Comparison of ENCODE assay signal across 8 cellular contexts in the genomic region with DNA sequence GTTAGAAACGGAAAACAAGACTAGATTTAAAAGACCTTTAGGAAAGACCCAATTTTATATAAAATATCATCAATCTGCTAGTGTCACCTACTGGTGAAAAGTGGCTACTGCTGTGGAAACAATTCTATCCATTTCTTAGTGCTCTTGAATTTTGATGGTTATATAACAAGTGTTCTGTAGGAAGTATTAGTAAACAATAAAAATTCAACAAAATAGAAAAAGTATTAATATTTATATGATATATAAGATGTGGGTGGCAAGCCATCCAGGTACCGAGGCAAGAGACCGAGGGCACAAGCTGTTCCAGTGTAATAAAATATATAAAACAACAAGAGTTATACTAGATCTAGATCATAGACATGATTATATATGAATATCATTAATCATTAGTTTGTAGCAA. TPM values are rescaled to one million over a fixed set of nuclear protein-coding genes. Genes with fewer than 3 reads are reported as not detected.
A peak's percentile ranks its signal among the peaks of the same experiment; 100 is the strongest.
DNase-seq lines count a peak whose midpoint lies in the region; ATAC-seq and TF ChIP-seq lines count a peak whose summit lies in the region.

No MANE protein-coding gene starts in this region.

- H3K4me1 Mint-ChIP-seq in activated CD4-positive, alpha-beta memory T cell treated with anti-CD3 and anti-CD28 coated beads for 36 hours (ENCODE audit: low read depth) = peaks cover 10% of the 10 kb centered on the region

- H3K27me3 Mint-ChIP-seq in activated CD4-positive, alpha-beta memory T cell treated with anti-CD3 and anti-CD28 coated beads for 36 hours = peaks cover 4% of the 10 kb centered on the region

- H3K4me3 ChIP-seq in H7 (ENCODE audit: insufficient read depth, low read depth, low read length) (no peak overlapping the region), astrocyte of the spinal cord (ENCODE audit: low read depth, low read length) (no peak overlapping the region)

- no peak for ATAC-seq in stimulated activated naive CD8-positive, alpha-beta T cell treated with anti-CD3 and anti-CD28 coated beads, Interleukin-15, Interleukin-2, amounts not matched to agents 100 U/mL and 50 U/mL, for 24 hours
- ATAC-seq in HG02852 (IDR thresholded peaks at IDR 0.05; ENCODE audit: unreplicated experiment) = no peak

- no peaks in the 10 kb centered on the region for H3K27me3 ChIP-seq in H7 (ENCODE audit: control insufficient read depth, insufficient read depth, low read length)

- no peaks in the 10 kb centered on the region for H3K36me3 ChIP-seq in H7 (replicated peaks; ENCODE audit: control insufficient read depth, insufficient read depth, low read length)

- intact Hi-C loops in activated CD4-positive, alpha-beta memory T cell treated with anti-CD3 and anti-CD28 coated beads for 36 hours (cut with micrococcal nuclease) = loop anchor here (1.0 to 5.0 kb wide), 3 partner anchors 96 to 383 kb away; a partner anchor contains a TSS

- H3K9me3 Mint-ChIP-seq in activated CD4-positive, alpha-beta memory T cell treated with anti-CD3 and anti-CD28 coated beads for 36 hours = peaks cover 2% of the 10 kb centered on the region

- no peak overlapping the region for H3K27ac Mint-ChIP-seq in activated CD4-positive, alpha-beta memory T cell treated with anti-CD3 and anti-CD28 coated beads for 36 hours

- H3K36me3 Mint-ChIP-seq in activated CD4-positive, alpha-beta memory T cell treated with anti-CD3 and anti-CD28 coated beads for 36 hours = no peaks in the 10 kb centered on the region

- POLR2A ChIA-PET in activated CD4-positive, alpha-beta memory T cell treated with anti-CD3 and anti-CD28 coated beads for 36 hours (lab: Charles Lee) = interaction anchor here (0.5 kb wide), 1 partner anchor 159 kb away, joined by 3 read pairs; no protein-coding TSS in a partner anchor

- TF ChIP-seq CTCF in astrocyte of the spinal cord (IDR thresholded peaks at IDR 0.05; ENCODE audit: low read depth, low read length) = peak; percentile 87

- in situ Hi-C loops in astrocyte of the spinal cord (cut with HindIII; ENCODE audit: low sequenced_read_pairs) = no loop called here

- peak; percentile 28 for DNase-seq in DMS 273 treated with DMSO at 0.1 percent for 48 hours (lab: John Stamatoyannopoulos, UW)
- peak; percentile 39 for DNase-seq in H7
- peak; percentile 43 to 57 for DNase-seq in NCI-H526 (lab: John Stamatoyannopoulos, UW)
- DNase-seq in astrocyte of the spinal cord (ENCODE audit: low read depth, low spot score) = peak; percentile 78
- DNase-seq in iPS-NIHi11 (ENCODE audit: low spot score) = peak; percentile 37
- peak; percentile 20 for DNase-seq in stimulated activated naive CD8-positive, alpha-beta T cell treated with anti-CD3 and anti-CD28 coated beads, Interleukin-15, Interleukin-2, amounts not matched to agents 100 U/mL and 50 U/mL, for 24 hours
- DNase-seq in activated CD4-positive, alpha-beta memory T cell treated with anti-CD3 and anti-CD28 coated beads for 36 hours = no peak

- H3K4me3 Mint-ChIP-seq in activated CD4-positive, alpha-beta memory T cell treated with anti-CD3 and anti-CD28 coated beads for 36 hours = no peak overlapping the region

- CTCF ChIA-PET in activated CD4-positive, alpha-beta memory T cell treated with anti-CD3 and anti-CD28 coated beads for 36 hours (lab: Charles Lee) = interaction anchor here (0.6 to 7.0 kb wide), 7 partner anchors 143 to 165 kb away, joined by 3 to 64 read pairs (median 4); a partner anchor contains a TSS

RNA-seq across cellular contexts. Expression of a gene that starts 6.2 kb away (rescaled TPM):
- total RNA-seq in H7 (2014; rRNA removed; shearing (Covaris generic)) = 7.1 and 11.0 TPM in 2 replicates
- total RNA-seq in activated CD4-positive, alpha-beta memory T cell treated with anti-CD3 and anti-CD28 coated beads for 36 hours = 10 to 100 TPM; 22.3 to 24.1 TPM
